1 cellular context compared by ENCODE assay signal in the genomic region with DNA sequence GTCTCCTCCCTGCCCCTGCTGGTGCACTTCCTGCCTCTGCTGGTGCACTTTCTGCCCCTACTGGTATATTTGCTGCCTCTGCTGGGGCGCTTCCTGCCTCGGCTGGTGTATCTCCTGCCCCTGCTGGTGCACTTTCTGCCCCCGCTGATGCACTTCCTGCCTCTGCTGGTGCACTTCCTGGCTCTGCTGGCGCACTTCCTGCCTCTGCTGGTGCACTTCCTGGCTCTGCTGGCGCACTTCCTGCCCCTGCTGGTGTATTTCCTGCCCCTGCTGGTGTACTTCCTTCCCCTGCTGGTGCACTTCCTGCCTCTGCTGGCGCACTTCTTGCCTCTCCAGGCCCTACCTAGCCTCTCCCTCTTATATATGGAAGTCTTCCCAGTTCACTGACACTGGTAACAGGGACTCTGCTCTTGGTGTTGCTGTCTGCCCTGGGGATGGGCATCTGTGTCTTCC.
TF ChIP-seq lines count a peak whose summit lies in the region.

No MANE protein-coding gene starts in this region.

TF ChIP-seq in IMR-90, 13 proteins besides CTCF, POLR2A, EP300 and RAD21:
- TF ChIP-seq, protein P1, sequence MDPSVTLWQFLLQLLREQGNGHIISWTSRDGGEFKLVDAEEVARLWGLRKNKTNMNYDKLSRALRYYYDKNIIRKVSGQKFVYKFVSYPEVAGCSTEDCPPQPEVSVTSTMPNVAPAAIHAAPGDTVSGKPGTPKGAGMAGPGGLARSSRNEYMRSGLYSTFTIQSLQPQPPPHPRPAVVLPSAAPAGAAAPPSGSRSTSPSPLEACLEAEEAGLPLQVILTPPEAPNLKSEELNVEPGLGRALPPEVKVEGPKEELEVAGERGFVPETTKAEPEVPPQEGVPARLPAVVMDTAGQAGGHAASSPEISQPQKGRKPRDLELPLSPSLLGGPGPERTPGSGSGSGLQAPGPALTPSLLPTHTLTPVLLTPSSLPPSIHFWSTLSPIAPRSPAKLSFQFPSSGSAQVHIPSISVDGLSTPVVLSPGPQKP (IDR thresholded peaks at IDR 0.05; ENCODE audit: borderline replicate concordance, low read depth, low read length): no peak
- TF ChIP-seq CEBPB (IDR thresholded peaks at IDR 0.05; ENCODE audit: low read depth, low read length): no peak
TF ChIP-seq in IMR-90: peak in this region for 0.
